9 cellular contexts compared by ENCODE assay signal in genomic region chr10:104109908-104110662, GRCh38. TPM values are rescaled to one million over a fixed set of nuclear protein-coding genes. Genes with fewer than 3 reads are reported as not detected.
A peak's percentile ranks its signal among the peaks of the same experiment; 100 is the strongest.
DNase-seq lines count a peak whose midpoint lies in the region; ATAC-seq and TF ChIP-seq lines count a peak whose summit lies in the region.
"Had no signal": no experiment of that assay in that cellular context is flagged by ENCODE, and none has a peak within 500 bp of the region (broad histone marks: within the 10 kb centered on the region; RNA-seq: fewer than 3 reads in every experiment).

No MANE protein-coding gene starts in this region.

- ATAC-seq in GM18907 (IDR thresholded peaks at IDR 0.05; ENCODE audit: unreplicated experiment) (peak; percentile 98), HG02798 (IDR thresholded peaks at IDR 0.05; ENCODE audit: poor library complexity, unreplicated experiment) (peak; percentile 94), natural killer cell (no peak)

- DNase-seq in RPMI7951 (ENCODE audit: low read depth) (peak; percentile 87), non-pigmented ciliary epithelial cell (ENCODE audit: low read depth) (peak; percentile 79), posterior cingulate gyrus (no peak), occipital lobe (lab: John Stamatoyannopoulos, UW) (no peak), natural killer cell (no peak)

- H3K27me3 Mint-ChIP-seq in natural killer cell (ENCODE audit: low read depth in 2 of 2), result peaks cover 11 to 29% of the 10 kb centered on the region in 2 donors

- no peak overlapping the region for H3K4me3 Mint-ChIP-seq in natural killer cell
- H3K4me3 Mint-ChIP-seq: nephron had no signal

- no peak for TF ChIP-seq CTCF in natural killer cell (IDR thresholded peaks at IDR 0.05)

- H3K36me3 Mint-ChIP-seq in natural killer cell, result no peaks in the 10 kb centered on the region

- H3K4me1 Mint-ChIP-seq in natural killer cell, result no peaks in the 10 kb centered on the region
- H3K4me1 Mint-ChIP-seq: nephron had no signal

- H3K27ac Mint-ChIP-seq in natural killer cell, result no peak overlapping the region
- H3K27ac Mint-ChIP-seq: nephron had no signal

- intact Hi-C loops in posterior cingulate gyrus (cut with DNase I), result no loop called here
- intact Hi-C loops in natural killer cell (cut with micrococcal nuclease), result no loop called here

- no peaks in the 10 kb centered on the region for H3K9me3 Mint-ChIP-seq in natural killer cell
- H3K9me3 Mint-ChIP-seq: nephron had no signal

RNA-seq across cellular contexts. Expression of gene SFR1, which starts 11.9 kb away (rescaled TPM):
- total RNA-seq in RPMI7951 (2014; rRNA removed; shearing (Covaris generic)), result 12.0 and 13.3 TPM in 2 replicates
- total RNA-seq in occipital lobe (20.1 TPM), natural killer cell (10 to 100 TPM in 2 of 3 donors, 1 to 10 TPM in 1; 9.1 to 19.1 (median 18.3) TPM)

RNA-seq across cellular contexts. Expression of gene COL17A1, which starts 24.4 kb away (rescaled TPM):
- total RNA-seq in RPMI7951 (2014; rRNA removed; shearing (Covaris generic)), result 2.0 and 2.6 TPM in 2 replicates
- total RNA-seq in occipital lobe, result not detected
- total RNA-seq in natural killer cell, result not detected
- total RNA-seq: cardiac muscle cell had no signal

Comparison
In these comparisons a context has a peak if more than half of its experiments do, and no peak if none do; other contexts are left out.
1. ATAC-seq: peak in GM18907 (single experiment) and HG02798 (single experiment); none in natural killer cell (0 of 3).
2. DNase-seq: peak in RPMI7951 (single experiment) and non-pigmented ciliary epithelial cell (single experiment); none in posterior cingulate gyrus (0 of 10), occipital lobe (single experiment) and natural killer cell (single experiment).